ENCODE assay signal across 1 cellular context in the genomic region with DNA sequence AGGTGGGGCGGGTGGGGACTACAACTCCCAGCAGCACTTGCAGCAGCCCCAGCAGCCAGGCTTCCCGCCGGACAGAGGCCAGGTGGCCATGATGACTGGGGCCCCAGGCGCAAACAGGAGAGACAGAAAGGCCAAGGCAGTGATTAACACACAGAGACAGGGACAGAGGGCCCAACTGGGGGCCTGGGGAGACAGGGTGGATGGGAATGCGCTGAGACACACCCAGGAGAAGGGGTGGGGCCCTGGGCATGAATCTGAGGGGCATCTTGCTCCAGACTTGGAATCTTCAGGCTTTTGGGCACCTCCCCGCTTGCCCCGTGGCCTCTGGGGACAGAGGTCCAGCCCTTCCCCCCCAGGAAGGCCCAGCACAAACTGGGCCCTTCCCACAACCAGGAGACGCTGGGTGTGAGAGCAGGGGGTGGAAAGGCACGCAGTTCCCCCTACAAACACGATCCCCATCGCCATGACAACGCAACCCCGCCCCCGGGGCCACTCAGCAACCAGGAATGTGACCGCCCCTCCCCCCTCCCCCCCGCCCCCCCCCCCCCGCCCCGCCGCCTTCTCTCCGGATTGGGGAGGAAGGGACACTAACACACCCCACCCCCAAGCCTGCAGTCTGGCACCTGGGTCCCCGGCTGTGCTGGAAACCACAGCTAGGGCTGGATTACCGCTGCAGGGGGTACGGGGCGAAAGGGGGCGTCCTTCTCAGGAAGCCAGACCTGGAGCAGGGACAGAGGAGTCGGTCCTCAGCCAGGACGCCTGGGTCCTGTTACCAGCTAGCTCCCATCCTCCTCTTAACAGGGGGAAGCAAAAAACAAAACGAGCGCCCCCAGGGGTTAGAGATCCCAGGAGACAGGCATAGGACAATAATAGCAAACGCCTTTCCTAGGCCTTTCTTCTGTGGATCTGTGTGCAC.
TF ChIP-seq lines count a peak whose summit lies in the region.

No MANE protein-coding gene starts in this region.

TF ChIP-seq in HepG2, 621 proteins besides CTCF, POLR2A, EP300 and RAD21 (continued from another document and continues in another):
- TF ChIP-seq, protein P1, sequence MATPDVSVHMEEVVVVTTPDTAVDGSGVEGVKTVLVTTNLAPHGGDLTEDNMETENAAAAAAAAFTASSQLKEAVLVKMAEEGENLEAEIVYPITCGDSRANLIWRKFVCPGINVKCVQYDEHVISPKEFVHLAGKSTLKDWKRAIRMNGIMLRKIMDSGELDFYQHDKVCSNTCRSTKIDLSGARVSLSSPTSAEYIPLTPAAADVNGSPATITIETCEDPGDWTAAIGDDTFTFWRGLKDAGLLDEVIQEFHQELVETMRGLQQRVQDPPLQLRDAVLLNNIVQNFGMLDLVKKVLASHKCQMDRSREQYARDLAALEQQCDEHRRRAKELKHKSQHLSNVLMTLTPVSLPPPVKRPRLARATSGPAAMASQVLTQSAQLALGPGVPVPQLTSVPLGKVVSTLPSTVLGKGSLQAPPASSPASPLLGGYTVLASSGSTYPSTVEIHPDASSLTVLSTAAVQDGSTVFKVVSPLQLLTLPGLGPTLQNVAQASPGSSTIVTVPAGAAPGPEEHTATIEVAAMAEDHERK (CRISPR knock-in tag; IDR thresholded peaks at IDR 0.05; ENCODE audit: low read depth): no peak
- TF ChIP-seq, protein P2, sequence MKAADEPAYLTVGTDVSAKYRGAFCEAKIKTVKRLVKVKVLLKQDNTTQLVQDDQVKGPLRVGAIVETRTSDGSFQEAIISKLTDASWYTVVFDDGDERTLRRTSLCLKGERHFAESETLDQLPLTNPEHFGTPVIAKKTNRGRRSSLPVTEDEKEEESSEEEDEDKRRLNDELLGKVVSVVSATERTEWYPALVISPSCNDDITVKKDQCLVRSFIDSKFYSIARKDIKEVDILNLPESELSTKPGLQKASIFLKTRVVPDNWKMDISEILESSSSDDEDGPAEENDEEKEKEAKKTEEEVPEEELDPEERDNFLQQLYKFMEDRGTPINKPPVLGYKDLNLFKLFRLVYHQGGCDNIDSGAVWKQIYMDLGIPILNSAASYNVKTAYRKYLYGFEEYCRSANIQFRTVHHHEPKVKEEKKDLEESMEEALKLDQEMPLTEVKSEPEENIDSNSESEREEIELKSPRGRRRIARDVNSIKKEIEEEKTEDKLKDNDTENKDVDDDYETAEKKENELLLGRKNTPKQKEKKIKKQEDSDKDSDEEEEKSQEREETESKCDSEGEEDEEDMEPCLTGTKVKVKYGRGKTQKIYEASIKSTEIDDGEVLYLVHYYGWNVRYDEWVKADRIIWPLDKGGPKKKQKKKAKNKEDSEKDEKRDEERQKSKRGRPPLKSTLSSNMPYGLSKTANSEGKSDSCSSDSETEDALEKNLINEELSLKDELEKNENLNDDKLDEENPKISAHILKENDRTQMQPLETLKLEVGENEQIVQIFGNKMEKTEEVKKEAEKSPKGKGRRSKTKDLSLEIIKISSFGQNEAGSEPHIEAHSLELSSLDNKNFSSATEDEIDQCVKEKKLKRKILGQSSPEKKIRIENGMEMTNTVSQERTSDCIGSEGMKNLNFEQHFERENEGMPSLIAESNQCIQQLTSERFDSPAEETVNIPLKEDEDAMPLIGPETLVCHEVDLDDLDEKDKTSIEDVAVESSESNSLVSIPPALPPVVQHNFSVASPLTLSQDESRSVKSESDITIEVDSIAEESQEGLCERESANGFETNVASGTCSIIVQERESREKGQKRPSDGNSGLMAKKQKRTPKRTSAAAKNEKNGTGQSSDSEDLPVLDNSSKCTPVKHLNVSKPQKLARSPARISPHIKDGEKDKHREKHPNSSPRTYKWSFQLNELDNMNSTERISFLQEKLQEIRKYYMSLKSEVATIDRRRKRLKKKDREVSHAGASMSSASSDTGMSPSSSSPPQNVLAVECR (CRISPR knock-in tag; IDR thresholded peaks at IDR 0.05; ENCODE audit: borderline replicate concordance): peak; percentile 70
- TF ChIP-seq ZNF883 (CRISPR knock-in tag; IDR thresholded peaks at IDR 0.05; ENCODE audit: not compliant biosample characterization) (peak; percentile 40), ZNF264 (CRISPR knock-in tag; IDR thresholded peaks at IDR 0.05) (no peak), PAWR (CRISPR knock-in tag; IDR thresholded peaks at IDR 0.05; ENCODE audit: borderline replicate concordance) (no peak), ARNT2 (CRISPR knock-in tag; IDR thresholded peaks at IDR 0.05; ENCODE audit: low read depth) (peak; percentile 54; the same call in 1 of the 2 replicates), ZNF776 (CRISPR knock-in tag; IDR thresholded peaks at IDR 0.05) (no peak), ZSCAN25 (CRISPR knock-in tag; IDR thresholded peaks at IDR 0.05) (no peak), KMT2B (CRISPR knock-in tag; IDR thresholded peaks at IDR 0.05) (0 out of 2 replicates have a peak, but pooled peaks have one; percentile 19), TOPORS (CRISPR knock-in tag; IDR thresholded peaks at IDR 0.05) (no peak), HIVEP1 (CRISPR knock-in tag; IDR thresholded peaks at IDR 0.05) (0 out of 2 replicates have a peak, but pooled peaks have one; percentile 18), TEAD3 (CRISPR knock-in tag; optimal IDR thresholded peaks at IDR 0.05; ENCODE audit: borderline replicate concordance) (peak; percentile 59), MIER3 (CRISPR knock-in tag; IDR thresholded peaks at IDR 0.05; ENCODE audit: borderline replicate concordance) (no peak), CHD4 (IDR thresholded peaks at IDR 0.05; ENCODE audit: borderline replicate concordance, low read length) (no peak), ZSCAN12 (CRISPR knock-in tag; IDR thresholded peaks at IDR 0.05) (no peak), ZNF326 (CRISPR knock-in tag; IDR thresholded peaks at IDR 0.05; ENCODE audit: borderline replicate concordance) (no peak), ZMYM4 (CRISPR knock-in tag; IDR thresholded peaks at IDR 0.05) (0 out of 2 replicates have a peak, but pooled peaks have one; percentile 35), GATAD2A (CRISPR knock-in tag; IDR thresholded peaks at IDR 0.05) (no peak), PITX1 (CRISPR knock-in tag; IDR thresholded peaks at IDR 0.05) (no peak; the same call in 1 of the 2 replicates), ZNF713 (CRISPR knock-in tag; IDR thresholded peaks at IDR 0.05) (no peak), ZFX (CRISPR knock-in tag; IDR thresholded peaks at IDR 0.05; ENCODE audit: low read depth) (peak; percentile 84), SMYD3 (CRISPR knock-in tag; IDR thresholded peaks at IDR 0.05) (no peak), FOXJ3 (CRISPR knock-in tag; IDR thresholded peaks at IDR 0.05; ENCODE audit: borderline replicate concordance) (no peak), PRPF4 (IDR thresholded peaks at IDR 0.05; ENCODE audit: low read depth, low read length, poor library complexity, severe bottlenecking) (peak; percentile 24), HNF4A (CRISPR knock-in tag; IDR thresholded peaks at IDR 0.05) (peak; percentile 44), BCL6 (CRISPR knock-in tag; IDR thresholded peaks at IDR 0.05) (peak; percentile 40; the same call in 1 of the 2 replicates), ZNF496 (CRISPR knock-in tag; IDR thresholded peaks at IDR 0.05; ENCODE audit: insufficient replicate concordance) (no peak), ZNF879 (CRISPR knock-in tag; IDR thresholded peaks at IDR 0.05) (no peak), THAP11 (CRISPR knock-in tag; IDR thresholded peaks at IDR 0.05) (peak; percentile 98), MED1 (CRISPR knock-in tag; IDR thresholded peaks at IDR 0.05) (peak; percentile 51; the same call in 1 of the 2 replicates), FOSL1 (CRISPR knock-in tag; IDR thresholded peaks at IDR 0.05; ENCODE audit: borderline replicate concordance) (no peak)
- TF ChIP-seq, protein P3, sequence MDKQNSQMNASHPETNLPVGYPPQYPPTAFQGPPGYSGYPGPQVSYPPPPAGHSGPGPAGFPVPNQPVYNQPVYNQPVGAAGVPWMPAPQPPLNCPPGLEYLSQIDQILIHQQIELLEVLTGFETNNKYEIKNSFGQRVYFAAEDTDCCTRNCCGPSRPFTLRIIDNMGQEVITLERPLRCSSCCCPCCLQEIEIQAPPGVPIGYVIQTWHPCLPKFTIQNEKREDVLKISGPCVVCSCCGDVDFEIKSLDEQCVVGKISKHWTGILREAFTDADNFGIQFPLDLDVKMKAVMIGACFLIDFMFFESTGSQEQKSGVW (CRISPR knock-in tag; IDR thresholded peaks at IDR 0.05; ENCODE audit: borderline replicate concordance): no peak
- TF ChIP-seq, protein P4, sequence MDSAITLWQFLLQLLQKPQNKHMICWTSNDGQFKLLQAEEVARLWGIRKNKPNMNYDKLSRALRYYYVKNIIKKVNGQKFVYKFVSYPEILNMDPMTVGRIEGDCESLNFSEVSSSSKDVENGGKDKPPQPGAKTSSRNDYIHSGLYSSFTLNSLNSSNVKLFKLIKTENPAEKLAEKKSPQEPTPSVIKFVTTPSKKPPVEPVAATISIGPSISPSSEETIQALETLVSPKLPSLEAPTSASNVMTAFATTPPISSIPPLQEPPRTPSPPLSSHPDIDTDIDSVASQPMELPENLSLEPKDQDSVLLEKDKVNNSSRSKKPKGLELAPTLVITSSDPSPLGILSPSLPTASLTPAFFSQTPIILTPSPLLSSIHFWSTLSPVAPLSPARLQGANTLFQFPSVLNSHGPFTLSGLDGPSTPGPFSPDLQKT (CRISPR knock-in tag; IDR thresholded peaks at IDR 0.05; ENCODE audit: borderline replicate concordance): no peak
- TF ChIP-seq, protein P5, sequence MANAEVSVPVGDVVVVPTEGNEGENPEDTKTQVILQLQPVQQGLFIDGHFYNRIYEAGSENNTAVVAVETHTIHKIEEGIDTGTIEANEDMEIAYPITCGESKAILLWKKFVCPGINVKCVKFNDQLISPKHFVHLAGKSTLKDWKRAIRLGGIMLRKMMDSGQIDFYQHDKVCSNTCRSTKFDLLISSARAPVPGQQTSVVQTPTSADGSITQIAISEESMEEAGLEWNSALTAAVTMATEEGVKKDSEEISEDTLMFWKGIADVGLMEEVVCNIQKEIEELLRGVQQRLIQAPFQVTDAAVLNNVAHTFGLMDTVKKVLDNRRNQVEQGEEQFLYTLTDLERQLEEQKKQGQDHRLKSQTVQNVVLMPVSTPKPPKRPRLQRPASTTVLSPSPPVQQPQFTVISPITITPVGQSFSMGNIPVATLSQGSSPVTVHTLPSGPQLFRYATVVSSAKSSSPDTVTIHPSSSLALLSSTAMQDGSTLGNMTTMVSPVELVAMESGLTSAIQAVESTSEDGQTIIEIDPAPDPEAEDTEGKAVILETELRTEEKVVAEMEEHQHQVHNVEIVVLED (CRISPR knock-in tag; IDR thresholded peaks at IDR 0.05; ENCODE audit: borderline replicate concordance): no peak
- TF ChIP-seq, protein P6, sequence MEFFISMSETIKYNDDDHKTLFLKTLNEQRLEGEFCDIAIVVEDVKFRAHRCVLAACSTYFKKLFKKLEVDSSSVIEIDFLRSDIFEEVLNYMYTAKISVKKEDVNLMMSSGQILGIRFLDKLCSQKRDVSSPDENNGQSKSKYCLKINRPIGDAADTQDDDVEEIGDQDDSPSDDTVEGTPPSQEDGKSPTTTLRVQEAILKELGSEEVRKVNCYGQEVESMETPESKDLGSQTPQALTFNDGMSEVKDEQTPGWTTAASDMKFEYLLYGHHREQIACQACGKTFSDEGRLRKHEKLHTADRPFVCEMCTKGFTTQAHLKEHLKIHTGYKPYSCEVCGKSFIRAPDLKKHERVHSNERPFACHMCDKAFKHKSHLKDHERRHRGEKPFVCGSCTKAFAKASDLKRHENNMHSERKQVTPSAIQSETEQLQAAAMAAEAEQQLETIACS (CRISPR knock-in tag; IDR thresholded peaks at IDR 0.05): no peak
- TF ChIP-seq, protein P7, sequence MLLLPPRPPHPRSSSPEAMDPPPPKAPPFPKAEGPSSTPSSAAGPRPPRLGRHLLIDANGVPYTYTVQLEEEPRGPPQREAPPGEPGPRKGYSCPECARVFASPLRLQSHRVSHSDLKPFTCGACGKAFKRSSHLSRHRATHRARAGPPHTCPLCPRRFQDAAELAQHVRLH (CRISPR knock-in tag; IDR thresholded peaks at IDR 0.05; ENCODE audit: borderline replicate concordance, low read depth): peak; percentile 39; the same call in 1 of the 2 replicates
- TF ChIP-seq, protein P8, sequence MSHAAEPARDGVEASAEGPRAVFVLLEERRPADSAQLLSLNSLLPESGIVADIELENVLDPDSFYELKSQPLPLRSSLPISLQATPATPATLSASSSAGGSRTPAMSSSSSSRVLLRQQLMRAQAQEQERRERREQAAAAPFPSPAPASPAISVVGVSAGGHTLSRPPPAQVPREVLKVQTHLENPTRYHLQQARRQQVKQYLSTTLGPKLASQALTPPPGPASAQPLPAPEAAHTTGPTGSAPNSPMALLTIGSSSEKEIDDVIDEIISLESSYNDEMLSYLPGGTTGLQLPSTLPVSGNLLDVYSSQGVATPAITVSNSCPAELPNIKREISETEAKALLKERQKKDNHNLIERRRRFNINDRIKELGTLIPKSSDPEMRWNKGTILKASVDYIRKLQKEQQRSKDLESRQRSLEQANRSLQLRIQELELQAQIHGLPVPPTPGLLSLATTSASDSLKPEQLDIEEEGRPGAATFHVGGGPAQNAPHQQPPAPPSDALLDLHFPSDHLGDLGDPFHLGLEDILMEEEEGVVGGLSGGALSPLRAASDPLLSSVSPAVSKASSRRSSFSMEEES (CRISPR knock-in tag; IDR thresholded peaks at IDR 0.05): peak; percentile 40; the same call in 1 of the 2 replicates
- TF ChIP-seq, protein P9, sequence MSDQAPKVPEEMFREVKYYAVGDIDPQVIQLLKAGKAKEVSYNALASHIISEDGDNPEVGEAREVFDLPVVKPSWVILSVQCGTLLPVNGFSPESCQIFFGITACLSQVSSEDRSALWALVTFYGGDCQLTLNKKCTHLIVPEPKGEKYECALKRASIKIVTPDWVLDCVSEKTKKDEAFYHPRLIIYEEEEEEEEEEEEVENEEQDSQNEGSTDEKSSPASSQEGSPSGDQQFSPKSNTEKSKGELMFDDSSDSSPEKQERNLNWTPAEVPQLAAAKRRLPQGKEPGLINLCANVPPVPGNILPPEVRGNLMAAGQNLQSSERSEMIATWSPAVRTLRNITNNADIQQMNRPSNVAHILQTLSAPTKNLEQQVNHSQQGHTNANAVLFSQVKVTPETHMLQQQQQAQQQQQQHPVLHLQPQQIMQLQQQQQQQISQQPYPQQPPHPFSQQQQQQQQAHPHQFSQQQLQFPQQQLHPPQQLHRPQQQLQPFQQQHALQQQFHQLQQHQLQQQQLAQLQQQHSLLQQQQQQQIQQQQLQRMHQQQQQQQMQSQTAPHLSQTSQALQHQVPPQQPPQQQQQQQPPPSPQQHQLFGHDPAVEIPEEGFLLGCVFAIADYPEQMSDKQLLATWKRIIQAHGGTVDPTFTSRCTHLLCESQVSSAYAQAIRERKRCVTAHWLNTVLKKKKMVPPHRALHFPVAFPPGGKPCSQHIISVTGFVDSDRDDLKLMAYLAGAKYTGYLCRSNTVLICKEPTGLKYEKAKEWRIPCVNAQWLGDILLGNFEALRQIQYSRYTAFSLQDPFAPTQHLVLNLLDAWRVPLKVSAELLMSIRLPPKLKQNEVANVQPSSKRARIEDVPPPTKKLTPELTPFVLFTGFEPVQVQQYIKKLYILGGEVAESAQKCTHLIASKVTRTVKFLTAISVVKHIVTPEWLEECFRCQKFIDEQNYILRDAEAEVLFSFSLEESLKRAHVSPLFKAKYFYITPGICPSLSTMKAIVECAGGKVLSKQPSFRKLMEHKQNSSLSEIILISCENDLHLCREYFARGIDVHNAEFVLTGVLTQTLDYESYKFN (CRISPR knock-in tag; conservative IDR thresholded peaks at IDR 0.05): 0 out of 2 replicates have a peak, but pooled peaks have one; percentile 31
- TF ChIP-seq, protein P10, sequence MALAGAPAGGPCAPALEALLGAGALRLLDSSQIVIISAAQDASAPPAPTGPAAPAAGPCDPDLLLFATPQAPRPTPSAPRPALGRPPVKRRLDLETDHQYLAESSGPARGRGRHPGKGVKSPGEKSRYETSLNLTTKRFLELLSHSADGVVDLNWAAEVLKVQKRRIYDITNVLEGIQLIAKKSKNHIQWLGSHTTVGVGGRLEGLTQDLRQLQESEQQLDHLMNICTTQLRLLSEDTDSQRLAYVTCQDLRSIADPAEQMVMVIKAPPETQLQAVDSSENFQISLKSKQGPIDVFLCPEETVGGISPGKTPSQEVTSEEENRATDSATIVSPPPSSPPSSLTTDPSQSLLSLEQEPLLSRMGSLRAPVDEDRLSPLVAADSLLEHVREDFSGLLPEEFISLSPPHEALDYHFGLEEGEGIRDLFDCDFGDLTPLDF (CRISPR knock-in tag; IDR thresholded peaks at IDR 0.05): peak; percentile 81
